Comparison of ENCODE assay signal across 8 cellular contexts in the genomic region with DNA sequence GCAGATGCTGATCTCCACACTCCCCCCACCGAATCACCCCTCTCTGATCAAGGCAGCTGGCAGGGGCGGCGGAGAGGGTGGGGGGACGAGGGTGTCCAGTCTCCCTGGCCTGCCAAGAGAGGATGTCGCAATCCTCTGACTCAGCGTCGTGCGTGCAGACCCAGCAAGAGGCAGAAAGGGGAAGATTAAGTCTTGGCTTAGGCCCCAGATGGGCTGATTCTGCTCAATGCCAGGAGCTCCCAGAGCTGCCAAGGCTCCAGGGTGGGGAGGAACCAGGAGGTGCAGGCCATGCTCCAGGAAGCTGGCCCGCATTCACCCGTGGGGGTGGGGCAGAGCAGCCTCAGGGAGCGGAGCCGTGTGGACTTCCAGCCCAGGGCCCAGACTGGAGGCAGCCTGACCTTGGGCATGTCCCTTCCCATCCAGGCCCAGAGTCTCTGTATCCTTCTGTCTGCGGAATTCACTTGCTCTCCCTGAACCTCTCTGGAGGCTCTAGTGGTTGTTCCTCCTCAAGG. TPM values are rescaled to one million over a fixed set of nuclear protein-coding genes. Genes with fewer than 3 reads are reported as not detected.
A peak's percentile ranks its signal among the peaks of the same experiment; 100 is the strongest.
DNase-seq lines count a peak whose midpoint lies in the region; ATAC-seq and TF ChIP-seq lines count a peak whose summit lies in the region.

No MANE protein-coding gene starts in this region.

- peak overlapping the region; percentile 66 to 100 (median 92) for H3K27ac ChIP-seq in heart right ventricle

- peaks cover 48% of the 10 kb centered on the region for H3K4me1 ChIP-seq in adipocyte (ENCODE audit: control insufficient read depth, insufficient read depth, low read length)
- peaks cover 19 to 98% (median 56%) of the 10 kb centered on the region in 9 donors for H3K4me1 ChIP-seq in heart right ventricle

- H3K27me3 ChIP-seq in adipocyte (replicated peaks; ENCODE audit: control insufficient read depth, insufficient read depth, low read length) (no peaks in the 10 kb centered on the region), heart right ventricle (no peaks in the 10 kb centered on the region)

- H3K9ac ChIP-seq in adipocyte (ENCODE audit: low read length) = peak overlapping the region; percentile 83

- peak overlapping the region; percentile 38 for H3K4me3 ChIP-seq in adipocyte (ENCODE audit: low read length)
- H3K4me3 ChIP-seq in heart right ventricle = peak overlapping the region in 1 of 10 donors; percentile 10

- H3K9me3 ChIP-seq in adipocyte (ENCODE audit: control insufficient read depth, low read length) = no peaks in the 10 kb centered on the region
- H3K9me3 ChIP-seq in heart right ventricle = no peaks in the 10 kb centered on the region

- WGBS in heart right ventricle, 2 donors = 3% methylated on average over 13 of the region's 13 CpGs

- ATAC-seq in heart right ventricle = peak; percentile 92 to 97 (median 94)
- ATAC-seq in HG02938 (IDR thresholded peaks at IDR 0.05; ENCODE audit: unreplicated experiment) = no peak
- no peak for ATAC-seq in HG03432 (IDR thresholded peaks at IDR 0.05; ENCODE audit: unreplicated experiment)

- TF ChIP-seq CTCF in heart right ventricle (IDR thresholded peaks at IDR 0.05) = no peak

- intact Hi-C loops in heart right ventricle (cut with DNase I) = no loop called here

- H3K36me3 ChIP-seq in adipocyte (ENCODE audit: control insufficient read depth, insufficient read depth, low read length, severe bottlenecking) = no peaks in the 10 kb centered on the region
- no peaks in the 10 kb centered on the region for H3K36me3 ChIP-seq in heart right ventricle

- DNase-seq in NCI-H345 (lab: John Stamatoyannopoulos, UW) (peak; percentile 3), NCI-H345 treated with DMSO at 0.1 percent for 48 hours (lab: John Stamatoyannopoulos, UW; ENCODE audit: unreplicated experiment) (no peak), NCI-H2171 (lab: John Stamatoyannopoulos, UW) (peak; percentile 57), adipocyte (ENCODE audit: low read depth) (peak; percentile 100), heart right ventricle (peak; percentile 98 to 99), pons (ENCODE audit: low spot score) (peak; percentile 94)

RNA-seq across cellular contexts. Expression of a gene that starts 6.6 kb away (rescaled TPM):
- 10 to 100 TPM in 9 of 10 donors, 1 to 10 TPM in 1; 7.1 to 76.3 (median 20.3) TPM for total RNA-seq in heart right ventricle
- polyA plus RNA-seq in heart right ventricle = 10 to 100 TPM; 20.7 to 30.7 TPM

RNA-seq across cellular contexts. Expression of a gene that starts 35.8 kb away (rescaled TPM):
- under 1 TPM in 1 of 10 donors, not detected in 9; 0.38 TPM for total RNA-seq in heart right ventricle
- not detected for polyA plus RNA-seq in heart right ventricle

RNA-seq across cellular contexts. Expression of a gene that starts 42.9 kb away (rescaled TPM):
- total RNA-seq in heart right ventricle = not detected
- not detected for polyA plus RNA-seq in heart right ventricle

Comparison
In these comparisons a context has a peak if more than half of its experiments do, and no peak if none do; other contexts are left out.
1. ATAC-seq: peak in heart right ventricle (8 of 8); none in HG02938 (single experiment) and HG03432 (single experiment).